ENCODE assay signal across 8 cellular contexts in the genomic region with DNA sequence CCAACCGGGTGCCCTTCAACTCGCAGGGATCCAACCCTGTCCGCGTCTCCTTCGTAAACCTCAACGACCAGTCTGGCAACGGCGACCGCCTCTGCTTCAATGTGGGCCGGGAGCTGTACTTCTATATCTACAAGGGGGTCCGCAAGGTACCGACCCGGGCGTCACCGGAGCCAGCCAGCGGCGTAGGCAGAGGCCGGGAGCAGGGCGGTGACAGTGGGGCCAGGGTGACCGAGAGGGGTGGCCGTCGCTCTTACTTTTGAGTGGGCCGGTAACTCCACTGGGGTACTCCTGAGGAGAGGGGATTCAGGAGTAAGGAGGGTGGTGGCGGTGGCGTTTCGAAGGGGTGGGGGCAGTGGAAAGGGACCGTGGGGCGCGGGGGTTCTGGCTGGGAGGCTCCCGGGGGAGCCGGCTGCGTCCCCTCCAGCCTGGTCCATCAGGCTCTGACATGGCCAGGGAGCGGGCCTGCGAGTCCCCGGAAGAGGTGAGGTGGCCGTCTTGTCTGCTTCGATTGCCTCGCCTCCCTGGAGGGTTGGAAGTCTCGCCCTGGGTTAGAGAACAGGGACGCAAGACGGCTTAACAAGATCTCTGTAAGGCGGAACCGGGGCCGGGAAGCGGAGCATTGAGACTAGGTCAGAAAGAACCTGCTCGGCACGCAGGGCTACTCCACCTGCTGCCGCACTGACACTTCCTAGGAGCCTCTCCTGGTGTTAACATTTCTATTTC. TPM values are rescaled to one million over a fixed set of nuclear protein-coding genes. Genes with fewer than 3 reads are reported as not detected.
DNase-seq lines count a peak whose midpoint lies in the region; ATAC-seq and TF ChIP-seq lines count a peak whose summit lies in the region.

No MANE protein-coding gene starts in this region.

- peak overlapping the region; percentile 86 for H3K9ac ChIP-seq in ES-I3 (ENCODE audit: low read depth, low read length)
- peak overlapping the region; percentile 96 to 97 for H3K9ac ChIP-seq in stomach smooth muscle (ENCODE audit: low read length in 2 of 2)

- H3K4me1 ChIP-seq in ES-I3 (ENCODE audit: insufficient read depth, low read length) (peaks cover 11% of the 10 kb centered on the region; the same call in 1 of the 2 replicates), muscle layer of duodenum (ENCODE audit: control insufficient read depth in 1 of 2, insufficient read depth in 2 of 2, low read length in 2 of 2) (peaks cover 5 to 12% of the 10 kb centered on the region in 2 donors), stomach smooth muscle (ENCODE audit: control insufficient read depth, insufficient read depth, low read length) (peaks cover 12% of the 10 kb centered on the region)

- H3K27me3 ChIP-seq in muscle layer of duodenum (ENCODE audit: low read depth, low read length) (no peaks in the 10 kb centered on the region), stomach smooth muscle (ENCODE audit: control insufficient read depth in 1 of 2, insufficient read depth in 2 of 2, low read length in 2 of 2) (no peaks in the 10 kb centered on the region)

- peaks cover 4% of the 10 kb centered on the region for H3K36me3 Mint-ChIP-seq in activated CD8-positive, alpha-beta memory T cell treated with anti-CD3 and anti-CD28 coated beads, Interleukin-2, amount 10 ng/mL, durations not matched to agents 7 days and 5 days

- H3K27ac ChIP-seq in muscle layer of duodenum (ENCODE audit: low read length) (peak overlapping the region; percentile 67), stomach smooth muscle (ENCODE audit: low read length) (peak overlapping the region; percentile 64)

- H3K9me3 Mint-ChIP-seq in activated CD8-positive, alpha-beta memory T cell treated with anti-CD3 and anti-CD28 coated beads, Interleukin-2, amount 10 ng/mL, durations not matched to agents 7 days and 5 days (ENCODE audit: low read depth), result no peaks in the 10 kb centered on the region

- H3K36me3 ChIP-seq in ES-I3 (ENCODE audit: insufficient read depth, low read length) (no peaks in the 10 kb centered on the region), muscle layer of duodenum (ENCODE audit: control insufficient read depth in 1 of 2, insufficient read depth in 2 of 2, low read length in 2 of 2) (no peaks in the 10 kb centered on the region), stomach smooth muscle (ENCODE audit: control insufficient read depth in 2 of 2, insufficient read depth in 2 of 2, low read length in 2 of 2) (peaks cover 0 to 2% of the 10 kb centered on the region in 2 donors)

- CTCF ChIA-PET in activated CD8-positive, alpha-beta memory T cell treated with anti-CD3 and anti-CD28 coated beads, Interleukin-2, amount 10 ng/mL, durations not matched to agents 7 days and 5 days (lab: Charles Lee), result interaction anchor here (1.9 to 2.1 kb wide), 2 partner anchors 44 to 174 kb away, joined by 4 to 10 read pairs; no protein-coding TSS in a partner anchor

- H3K9me3 ChIP-seq in ES-I3 (ENCODE audit: control insufficient read depth, insufficient read depth, low read length), result no peaks in the 10 kb centered on the region
- H3K9me3 ChIP-seq in muscle layer of duodenum (ENCODE audit: control insufficient read depth in 1 of 2, low read length in 2 of 2), result no peaks in the 10 kb centered on the region
- H3K9me3 ChIP-seq in stomach smooth muscle (ENCODE audit: control insufficient read depth in 2 of 2, low read length in 2 of 2), result no peaks in the 10 kb centered on the region

- TF ChIP-seq CTCF in epithelial cell of proximal tubule (conservative IDR thresholded peaks at IDR 0.05; ENCODE audit: low read depth, low read length), result no peak

- H3K4me3 Mint-ChIP-seq in activated CD8-positive, alpha-beta memory T cell treated with anti-CD3 and anti-CD28 coated beads, Interleukin-2, amount 10 ng/mL, durations not matched to agents 7 days and 5 days, result peak overlapping the region; percentile 85

- H3K4me3 ChIP-seq in epithelial cell of proximal tubule (ENCODE audit: low read depth, low read length) (peak overlapping the region; percentile 76), muscle layer of duodenum (ENCODE audit: low read depth in 1 of 2, low read length in 2 of 2) (peak overlapping the region; percentile 85 to 91), stomach smooth muscle (ENCODE audit: low read length in 2 of 2) (peak overlapping the region; percentile 83 to 96)

- ATAC-seq in GM21737 (IDR thresholded peaks at IDR 0.05; ENCODE audit: unreplicated experiment), result peak; percentile 15
- peak; percentile 13 for ATAC-seq in activated CD8-positive, alpha-beta memory T cell treated with anti-CD3 and anti-CD28 coated beads, Interleukin-2, amount 10 ng/mL, durations not matched to agents 7 days and 5 days

- no peaks in the 10 kb centered on the region for H3K27me3 Mint-ChIP-seq in activated CD8-positive, alpha-beta memory T cell treated with anti-CD3 and anti-CD28 coated beads, Interleukin-2, amount 10 ng/mL, durations not matched to agents 7 days and 5 days

- peak; percentile 18 for DNase-seq in LHCN-M2 (ENCODE audit: low read depth)
- DNase-seq in activated CD8-positive, alpha-beta memory T cell treated with anti-CD3 and anti-CD28 coated beads, Interleukin-2, amount 10 ng/mL, durations not matched to agents 7 days and 5 days, result peak; percentile 69
- no peak for DNase-seq in epithelial cell of proximal tubule (ENCODE audit: low read depth)
- DNase-seq in NCI-H187 (lab: John Stamatoyannopoulos, UW), result no peak

- H3K4me1 Mint-ChIP-seq in activated CD8-positive, alpha-beta memory T cell treated with anti-CD3 and anti-CD28 coated beads, Interleukin-2, amount 10 ng/mL, durations not matched to agents 7 days and 5 days, result peaks cover 27% of the 10 kb centered on the region

- H3K27ac Mint-ChIP-seq in activated CD8-positive, alpha-beta memory T cell treated with anti-CD3 and anti-CD28 coated beads, Interleukin-2, amount 10 ng/mL, durations not matched to agents 7 days and 5 days, result peak overlapping the region; percentile 93

RNA-seq across cellular contexts. Expression of gene WDR20, which starts 0.5 kb away (rescaled TPM):
- 18.3 and 21.1 TPM in 2 replicates for total RNA-seq in LHCN-M2 (2014; rRNA removed)
- polyA plus RNA-seq in LHCN-M2 (2012), result 13.7 TPM
- 10 to 100 TPM; 32.6 to 33.6 TPM for total RNA-seq in activated CD8-positive, alpha-beta memory T cell treated with anti-CD3 and anti-CD28 coated beads, Interleukin-2, amount 10 ng/mL, durations not matched to agents 7 days and 5 days
- 12.4 and 13.8 TPM in 2 replicates for total RNA-seq in epithelial cell of proximal tubule

RNA-seq across cellular contexts. Expression of gene HSP90AA1, which starts 53.3 kb away (rescaled TPM):
- 816 and 855 TPM in 2 replicates for total RNA-seq in LHCN-M2 (2014; rRNA removed)
- 492 TPM for polyA plus RNA-seq in LHCN-M2 (2012)
- 100 to 1,000 TPM; 543 to 668 TPM for total RNA-seq in activated CD8-positive, alpha-beta memory T cell treated with anti-CD3 and anti-CD28 coated beads, Interleukin-2, amount 10 ng/mL, durations not matched to agents 7 days and 5 days
- 615 and 1,253 TPM in 2 replicates for total RNA-seq in epithelial cell of proximal tubule

Comparison
In these comparisons a context has a peak if more than half of its experiments do, and no peak if none do; other contexts are left out.
1. DNase-seq: peak in LHCN-M2 (single experiment) and activated CD8-positive, alpha-beta memory T cell treated with anti-CD3 and anti-CD28 coated beads, Interleukin-2, amount 10 ng/mL, durations not matched to agents 7 days and 5 days (single experiment); none in epithelial cell of proximal tubule (single experiment) and NCI-H187 (0 of 2).
2. Peak in every context shown above with its lines, with median percentiles within 50 percentile points of each other: H3K4me3 ChIP-seq.